Comparison of ENCODE assay signal across 8 cellular contexts in genomic region chr6:26017567-26017966, GRCh38. TPM values are rescaled to one million over a fixed set of nuclear protein-coding genes. Genes with fewer than 3 reads are reported as not detected.
DNase-seq lines count a peak whose midpoint lies in the region; ATAC-seq and TF ChIP-seq lines count a peak whose summit lies in the region.

No MANE protein-coding gene starts in this region.

- TF ChIP-seq CTCF in fibroblast of the aortic adventitia (IDR thresholded peaks at IDR 0.05; ENCODE audit: insufficient read depth, low read length) (peak; percentile 45), omental fat pad (IDR thresholded peaks at IDR 0.05) (no peak), testis (IDR thresholded peaks at IDR 0.05) (peak; percentile 24 to 29 (median 25))

- H3K9me3 ChIP-seq in MG63 (no peaks in the 10 kb centered on the region), testis (no peaks in the 10 kb centered on the region)

- no peak for TF ChIP-seq POLR2A in testis (IDR thresholded peaks at IDR 0.05)

- H3K36me3 ChIP-seq in MG63 (no peaks in the 10 kb centered on the region), testis (ENCODE audit: low read depth, missing control alignments) (no peaks in the 10 kb centered on the region)

- intact Hi-C loops in activated T-helper 2 cell treated with anti-CD3 and anti-CD28 coated beads, Interferon-gamma antibody, Interleukin-2, Interleukin-4, amounts not matched to agents 10 μg/mL and 5 μg/mL and 100 μg/mL, durations not matched to agents 14 hours and 24 hours and 36 hours (cut with micrococcal nuclease) = loop anchor here (1.0 kb wide), 1 partner anchor 25 kb away; no protein-coding TSS in a partner anchor
- intact Hi-C loops in testis (cut with DNase I; ENCODE audit: low total_unique reads) = no loop called here

- peak overlapping the region; percentile 59 to 80 for H3K27ac ChIP-seq in testis

- ATAC-seq in omental fat pad (ENCODE audit: low FRiP score) (peak; percentile 42), HG02588 (IDR thresholded peaks at IDR 0.05; ENCODE audit: unreplicated experiment) (no peak), GM21786 (IDR thresholded peaks at IDR 0.05; ENCODE audit: unreplicated experiment) (no peak)

- H3K4me3 Mint-ChIP-seq in activated T-helper 2 cell treated with anti-CD3 and anti-CD28 coated beads, Interferon-gamma antibody, Interleukin-2, Interleukin-4, amounts not matched to agents 10 μg/mL and 5 μg/mL and 100 μg/mL, durations not matched to agents 14 hours and 24 hours and 36 hours (ENCODE audit: low read depth) = peak overlapping the region; percentile 80

- DNase-seq in MG63 (peak; percentile 77), fibroblast of the aortic adventitia (ENCODE audit: low read depth) (peak; percentile 80), omental fat pad (ENCODE audit: low spot score) (peak; percentile 59), testis (peak; percentile 86), SK-N-DZ (ENCODE audit: low spot score) (no peak)
- DNase-seq in activated T-helper 2 cell treated with anti-CD3 and anti-CD28 coated beads, Interferon-gamma antibody, Interleukin-2, Interleukin-4, amounts not matched to agents 10 μg/mL and 5 μg/mL and 100 μg/mL, durations not matched to agents 14 hours and 24 hours and 36 hours (ENCODE audit: low spot score) = peak; percentile 74

- H3K27me3 ChIP-seq in MG63 = no peaks in the 10 kb centered on the region
- H3K27me3 ChIP-seq in testis = no peaks in the 10 kb centered on the region

- H3K4me3 ChIP-seq in MG63 (no peak overlapping the region), fibroblast of the aortic adventitia (ENCODE audit: low read depth, low read length) (peak overlapping the region; percentile 44), testis (peak overlapping the region; percentile 50 to 63)

- peaks cover 13% of the 10 kb centered on the region for H3K36me3 Mint-ChIP-seq in activated T-helper 2 cell treated with anti-CD3 and anti-CD28 coated beads, Interferon-gamma antibody, Interleukin-2, Interleukin-4, amounts not matched to agents 10 μg/mL and 5 μg/mL and 100 μg/mL, durations not matched to agents 14 hours and 24 hours and 36 hours (ENCODE audit: low read depth)

- no peaks in the 10 kb centered on the region for H3K27me3 Mint-ChIP-seq in activated T-helper 2 cell treated with anti-CD3 and anti-CD28 coated beads, Interferon-gamma antibody, Interleukin-2, Interleukin-4, amounts not matched to agents 10 μg/mL and 5 μg/mL and 100 μg/mL, durations not matched to agents 14 hours and 24 hours and 36 hours (ENCODE audit: low read depth)

- H3K4me1 Mint-ChIP-seq in activated T-helper 2 cell treated with anti-CD3 and anti-CD28 coated beads, Interferon-gamma antibody, Interleukin-2, Interleukin-4, amounts not matched to agents 10 μg/mL and 5 μg/mL and 100 μg/mL, durations not matched to agents 14 hours and 24 hours and 36 hours (ENCODE audit: low read depth) = peaks cover 31% of the 10 kb centered on the region

- H3K27ac Mint-ChIP-seq in activated T-helper 2 cell treated with anti-CD3 and anti-CD28 coated beads, Interferon-gamma antibody, Interleukin-2, Interleukin-4, amounts not matched to agents 10 μg/mL and 5 μg/mL and 100 μg/mL, durations not matched to agents 14 hours and 24 hours and 36 hours = peak overlapping the region; percentile 94

- no peaks in the 10 kb centered on the region for H3K4me1 ChIP-seq in testis

- WGBS in testis, 2 donors = 4 to 11% methylated on average over 10 to 21 of the region's 21 CpGs

- H3K9me3 Mint-ChIP-seq in activated T-helper 2 cell treated with anti-CD3 and anti-CD28 coated beads, Interferon-gamma antibody, Interleukin-2, Interleukin-4, amounts not matched to agents 10 μg/mL and 5 μg/mL and 100 μg/mL, durations not matched to agents 14 hours and 24 hours and 36 hours = peaks cover 15% of the 10 kb centered on the region

RNA-seq across cellular contexts. Expression of gene TRIM38, which starts 55.0 kb away (rescaled TPM):
- total RNA-seq in MG63 (2014; rRNA removed; shearing (Covaris generic); ENCODE audit: low replicate concordance) = 1.4 and 1.8 TPM in 2 replicates
- total RNA-seq in activated T-helper 2 cell treated with anti-CD3 and anti-CD28 coated beads, Interferon-gamma antibody, Interleukin-2, Interleukin-4, amounts not matched to agents 10 μg/mL and 5 μg/mL and 100 μg/mL, durations not matched to agents 14 hours and 24 hours and 36 hours = 29.2 and 29.5 TPM in 2 replicates
- total RNA-seq in fibroblast of the aortic adventitia (ENCODE audit: low replicate concordance) = 12.0 and 35.3 TPM in 2 replicates
- total RNA-seq in omental fat pad = 10 to 100 TPM in 3 of 4 donors, 1 to 10 TPM in 1; 7.8 to 21.6 (median 11.7) TPM
- 1 to 10 TPM; 5.3 to 9.1 TPM for total RNA-seq in testis
- 3.2 TPM for polyA plus RNA-seq in testis (ENCODE audit: insufficient read depth, low read depth, low replicate concordance)
- polyA plus RNA-seq in SK-N-DZ (2014; cell fraction: cytosol; rRNA removed) = 0.02 TPM in 1 of 2 replicates, not detected in the other
- 0.05 TPM in 1 of 2 replicates, not detected in the other for polyA plus RNA-seq in SK-N-DZ (2014; cell fraction: nucleus; rRNA removed)

Comparison
In these comparisons a context has a peak if more than half of its experiments do, and no peak if none do; other contexts are left out.
1. CTCF ChIP-seq: peak in fibroblast of the aortic adventitia (single experiment) and testis (3 of 3); none in omental fat pad (0 of 3).